8 cellular contexts compared by ENCODE assay signal in the genomic region with DNA sequence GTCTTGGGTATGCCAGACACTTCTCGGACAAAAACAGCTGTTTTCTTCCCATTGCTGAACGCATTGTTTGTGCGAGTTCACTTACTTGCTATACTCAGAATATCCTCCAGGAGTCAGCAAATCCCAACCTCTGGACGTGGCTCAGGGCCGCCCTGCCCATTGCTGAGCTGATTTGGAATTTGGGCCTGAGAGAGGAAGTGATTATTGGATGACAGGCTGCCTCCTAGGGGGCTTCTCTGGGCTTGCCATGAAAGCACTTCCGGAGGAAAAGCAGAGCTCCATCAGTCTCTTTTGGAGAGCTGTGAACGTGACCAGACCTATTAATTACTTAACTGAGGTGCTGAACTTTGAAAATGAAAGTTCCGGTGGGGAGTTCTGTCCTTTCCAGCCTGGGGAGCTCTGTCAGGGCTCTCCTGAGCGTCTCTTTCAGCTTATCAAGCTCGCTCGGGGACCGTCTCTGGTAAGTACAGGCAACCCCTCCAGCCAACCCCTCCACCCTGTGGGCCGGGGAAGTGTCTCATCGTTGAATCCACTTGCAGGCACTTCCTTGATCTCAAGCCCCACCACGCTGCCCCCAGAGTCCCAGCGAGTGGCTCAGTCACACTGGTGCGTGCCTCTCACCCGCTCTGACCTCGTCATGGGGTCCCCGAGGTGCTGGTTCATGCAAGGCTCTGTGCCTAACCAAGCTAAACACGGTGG.
DNase-seq lines count a peak whose midpoint lies in the region; ATAC-seq and TF ChIP-seq lines count a peak whose summit lies in the region.

No MANE protein-coding gene starts in this region.

- TF ChIP-seq CTCF in HEK293 (tag by site-specific recombination; IDR thresholded peaks at IDR 0.05) (peak; percentile 69; the same call in 1 of the 2 replicates), SU-DHL-6 (IDR thresholded peaks at IDR 0.05; ENCODE audit: insufficient read depth, low read length, poor library complexity, severe bottlenecking) (peak; percentile 77)

- H3K9ac ChIP-seq in SU-DHL-6 (ENCODE audit: low read length): no peak overlapping the region

- H3K9me3 Mint-ChIP-seq in activated naive CD8-positive, alpha-beta T cell treated with anti-CD3 and anti-CD28 coated beads, Interleukin-2, amount 50 U/mL, for 24 hours: no peaks in the 10 kb centered on the region

- H3K4me3 ChIP-seq in HEK293 (ENCODE audit: low read depth, low read length) (no peak overlapping the region), SU-DHL-6 (ENCODE audit: insufficient read depth, low read length, poor library complexity, severe bottlenecking) (peak overlapping the region; percentile 8)

- intact Hi-C loops in left cardiac atrium (cut with DNase I): loop anchor here (2.0 to 10.0 kb wide), 7 partner anchors 139 to 1279 kb away; no protein-coding TSS in a partner anchor

- H3K79me2 ChIP-seq in SU-DHL-6 (ENCODE audit: insufficient read depth, low read length): no peaks in the 10 kb centered on the region

- H3F3A ChIP-seq in SU-DHL-6 (ENCODE audit: insufficient read depth): no peaks in the 10 kb centered on the region

- H3K9me2 ChIP-seq in SU-DHL-6 (replicated peaks; ENCODE audit: insufficient read depth, low read length): no peaks in the 10 kb centered on the region

- no peaks in the 10 kb centered on the region for H3K9me3 ChIP-seq in HEK293 (ENCODE audit: control insufficient read depth, insufficient read depth, low read depth, low read length)
- no peaks in the 10 kb centered on the region for H3K9me3 ChIP-seq in SU-DHL-6 (ENCODE audit: insufficient read depth, low read length)

- H3K27ac Mint-ChIP-seq in activated naive CD8-positive, alpha-beta T cell treated with anti-CD3 and anti-CD28 coated beads, Interleukin-2, amount 50 U/mL, for 24 hours: peak overlapping the region; percentile 39

- POLR2A ChIA-PET in HEK293 (lab: Yijun Ruan, JAX): interaction anchor here (0.7 to 1.5 kb wide), 6 partner anchors 66 to 1094 kb away, joined by 3 to 45 read pairs (median 6); no protein-coding TSS in a partner anchor

- DNase-seq in ELF-1 (ENCODE audit: low read depth, low spot score): peak; percentile 93
- peak; percentile 54 for DNase-seq in NCI-H1105 treated with DMSO at 0.1 percent for 48 hours (lab: John Stamatoyannopoulos, UW)
- DNase-seq in activated naive CD8-positive, alpha-beta T cell treated with anti-CD3 and anti-CD28 coated beads, Interleukin-2, amount 50 U/mL, for 24 hours: peak; percentile 50
- DNase-seq in left cardiac atrium: peak; percentile 70
- DNase-seq in retina: peak; percentile 81

- H3K36me3 ChIP-seq in HEK293 (ENCODE audit: control insufficient read depth in 2 of 2, insufficient read depth in 1 of 2, low read length in 2 of 2) (no peaks in the 10 kb centered on the region), SU-DHL-6 (ENCODE audit: low read length) (no peaks in the 10 kb centered on the region)

- CTCF ChIA-PET in HEK293 (lab: Yijun Ruan, JAX): interaction anchor here (0.5 to 4.8 kb wide), 77 partner anchors 10 to 1359 kb away, joined by 3 to 40 read pairs (median 4); no protein-coding TSS in a partner anchor

- peak overlapping the region; percentile 69 for H3K4me3 Mint-ChIP-seq in activated naive CD8-positive, alpha-beta T cell treated with anti-CD3 and anti-CD28 coated beads, Interleukin-2, amount 50 U/mL, for 24 hours

- no peaks in the 10 kb centered on the region for H3K36me3 Mint-ChIP-seq in activated naive CD8-positive, alpha-beta T cell treated with anti-CD3 and anti-CD28 coated beads, Interleukin-2, amount 50 U/mL, for 24 hours (ENCODE audit: low read depth)

- H4K20me1 ChIP-seq in SU-DHL-6 (ENCODE audit: low read depth, low read length): no peaks in the 10 kb centered on the region

- ATAC-seq in activated naive CD8-positive, alpha-beta T cell treated with anti-CD3 and anti-CD28 coated beads, Interleukin-2, amount 50 U/mL, for 24 hours: peak; percentile 86
- ATAC-seq in left cardiac atrium (peak; percentile 86 to 95), HG03025 (IDR thresholded peaks at IDR 0.05; ENCODE audit: low FRiP score, unreplicated experiment) (no peak)

- H3K27ac ChIP-seq in HEK293 (ENCODE audit: extremely low read depth, low read depth, low read length) (no peak overlapping the region), SU-DHL-6 (ENCODE audit: low read depth, low read length) (no peak overlapping the region)

- peak overlapping the region; percentile 68 for H2AFZ ChIP-seq in SU-DHL-6 (ENCODE audit: low read depth, low read length, severe bottlenecking)

- no peaks in the 10 kb centered on the region for H3K4me1 ChIP-seq in HEK293 (ENCODE audit: control insufficient read depth, insufficient read depth, low read length)

- peaks cover 8% of the 10 kb centered on the region for H3K4me1 Mint-ChIP-seq in activated naive CD8-positive, alpha-beta T cell treated with anti-CD3 and anti-CD28 coated beads, Interleukin-2, amount 50 U/mL, for 24 hours

- peak overlapping the region; percentile 27 for H3K4me2 ChIP-seq in SU-DHL-6 (ENCODE audit: low read depth, low read length, poor library complexity, severe bottlenecking)

- H3K27me3 Mint-ChIP-seq in activated naive CD8-positive, alpha-beta T cell treated with anti-CD3 and anti-CD28 coated beads, Interleukin-2, amount 50 U/mL, for 24 hours: peaks cover 15% of the 10 kb centered on the region

- H3K27me3 ChIP-seq in SU-DHL-6 (ENCODE audit: low read length): no peaks in the 10 kb centered on the region

TF ChIP-seq in HEK293, 187 proteins besides CTCF, POLR2A, EP300 and RAD21 (continues in another document):
- TF ChIP-seq, protein P1, sequence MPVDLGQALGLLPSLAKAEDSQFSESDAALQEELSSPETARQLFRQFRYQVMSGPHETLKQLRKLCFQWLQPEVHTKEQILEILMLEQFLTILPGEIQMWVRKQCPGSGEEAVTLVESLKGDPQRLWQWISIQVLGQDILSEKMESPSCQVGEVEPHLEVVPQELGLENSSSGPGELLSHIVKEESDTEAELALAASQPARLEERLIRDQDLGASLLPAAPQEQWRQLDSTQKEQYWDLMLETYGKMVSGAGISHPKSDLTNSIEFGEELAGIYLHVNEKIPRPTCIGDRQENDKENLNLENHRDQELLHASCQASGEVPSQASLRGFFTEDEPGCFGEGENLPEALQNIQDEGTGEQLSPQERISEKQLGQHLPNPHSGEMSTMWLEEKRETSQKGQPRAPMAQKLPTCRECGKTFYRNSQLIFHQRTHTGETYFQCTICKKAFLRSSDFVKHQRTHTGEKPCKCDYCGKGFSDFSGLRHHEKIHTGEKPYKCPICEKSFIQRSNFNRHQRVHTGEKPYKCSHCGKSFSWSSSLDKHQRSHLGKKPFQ (tag by site-specific recombination; IDR thresholded peaks at IDR 0.05): no peak
- TF ChIP-seq, protein P2, sequence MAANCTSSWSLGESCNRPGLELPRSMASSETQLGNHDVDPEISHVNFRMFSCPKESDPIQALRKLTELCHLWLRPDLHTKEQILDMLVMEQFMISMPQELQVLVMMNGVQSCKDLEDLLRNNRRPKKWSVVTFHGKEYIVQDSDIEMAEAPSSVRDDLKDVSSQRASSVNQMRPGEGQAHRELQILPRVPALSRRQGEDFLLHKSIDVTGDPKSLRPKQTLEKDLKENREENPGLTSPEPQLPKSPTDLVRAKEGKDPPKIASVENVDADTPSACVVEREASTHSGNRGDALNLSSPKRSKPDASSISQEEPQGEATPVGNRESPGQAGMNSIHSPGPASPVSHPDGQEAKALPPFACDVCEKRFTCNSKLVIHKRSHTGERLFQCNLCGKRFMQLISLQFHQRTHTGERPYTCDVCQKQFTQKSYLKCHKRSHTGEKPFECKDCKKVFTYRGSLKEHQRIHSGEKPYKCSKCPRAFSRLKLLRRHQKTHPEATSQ (tag by site-specific recombination; IDR thresholded peaks at IDR 0.05): no peak
- TF ChIP-seq ZNF501 (tag by site-specific recombination; IDR thresholded peaks at IDR 0.05) (no peak), ZNF561 (tag by site-specific recombination; IDR thresholded peaks at IDR 0.05; ENCODE audit: borderline replicate concordance) (0 out of 2 replicates have a peak, but pooled peaks have one; percentile 43), ZNF785 (tag by site-specific recombination; IDR thresholded peaks at IDR 0.05) (peak; percentile 71; the same call in 1 of the 2 replicates), ZEB2 (tag by site-specific recombination; IDR thresholded peaks at IDR 0.05) (peak; percentile 51; the same call in 1 of the 2 replicates)
- TF ChIP-seq, protein P3, sequence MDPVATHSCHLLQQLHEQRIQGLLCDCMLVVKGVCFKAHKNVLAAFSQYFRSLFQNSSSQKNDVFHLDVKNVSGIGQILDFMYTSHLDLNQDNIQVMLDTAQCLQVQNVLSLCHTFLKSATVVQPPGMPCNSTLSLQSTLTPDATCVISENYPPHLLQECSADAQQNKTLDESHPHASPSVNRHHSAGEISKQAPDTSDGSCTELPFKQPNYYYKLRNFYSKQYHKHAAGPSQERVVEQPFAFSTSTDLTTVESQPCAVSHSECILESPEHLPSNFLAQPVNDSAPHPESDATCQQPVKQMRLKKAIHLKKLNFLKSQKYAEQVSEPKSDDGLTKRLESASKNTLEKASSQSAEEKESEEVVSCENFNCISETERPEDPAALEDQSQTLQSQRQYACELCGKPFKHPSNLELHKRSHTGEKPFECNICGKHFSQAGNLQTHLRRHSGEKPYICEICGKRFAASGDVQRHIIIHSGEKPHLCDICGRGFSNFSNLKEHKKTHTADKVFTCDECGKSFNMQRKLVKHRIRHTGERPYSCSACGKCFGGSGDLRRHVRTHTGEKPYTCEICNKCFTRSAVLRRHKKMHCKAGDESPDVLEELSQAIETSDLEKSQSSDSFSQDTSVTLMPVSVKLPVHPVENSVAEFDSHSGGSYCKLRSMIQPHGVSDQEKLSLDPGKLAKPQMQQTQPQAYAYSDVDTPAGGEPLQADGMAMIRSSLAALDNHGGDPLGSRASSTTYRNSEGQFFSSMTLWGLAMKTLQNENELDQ (tag by site-specific recombination; IDR thresholded peaks at IDR 0.05; ENCODE audit: low read depth): no peak
- TF ChIP-seq, protein P4, sequence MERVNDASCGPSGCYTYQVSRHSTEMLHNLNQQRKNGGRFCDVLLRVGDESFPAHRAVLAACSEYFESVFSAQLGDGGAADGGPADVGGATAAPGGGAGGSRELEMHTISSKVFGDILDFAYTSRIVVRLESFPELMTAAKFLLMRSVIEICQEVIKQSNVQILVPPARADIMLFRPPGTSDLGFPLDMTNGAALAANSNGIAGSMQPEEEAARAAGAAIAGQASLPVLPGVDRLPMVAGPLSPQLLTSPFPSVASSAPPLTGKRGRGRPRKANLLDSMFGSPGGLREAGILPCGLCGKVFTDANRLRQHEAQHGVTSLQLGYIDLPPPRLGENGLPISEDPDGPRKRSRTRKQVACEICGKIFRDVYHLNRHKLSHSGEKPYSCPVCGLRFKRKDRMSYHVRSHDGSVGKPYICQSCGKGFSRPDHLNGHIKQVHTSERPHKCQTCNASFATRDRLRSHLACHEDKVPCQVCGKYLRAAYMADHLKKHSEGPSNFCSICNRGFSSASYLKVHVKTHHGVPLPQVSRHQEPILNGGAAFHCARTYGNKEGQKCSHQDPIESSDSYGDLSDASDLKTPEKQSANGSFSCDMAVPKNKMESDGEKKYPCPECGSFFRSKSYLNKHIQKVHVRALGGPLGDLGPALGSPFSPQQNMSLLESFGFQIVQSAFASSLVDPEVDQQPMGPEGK (tag by site-specific recombination; IDR thresholded peaks at IDR 0.05): 0 out of 2 replicates have a peak, but pooled peaks have one; percentile 12
